In the genomic region with DNA sequence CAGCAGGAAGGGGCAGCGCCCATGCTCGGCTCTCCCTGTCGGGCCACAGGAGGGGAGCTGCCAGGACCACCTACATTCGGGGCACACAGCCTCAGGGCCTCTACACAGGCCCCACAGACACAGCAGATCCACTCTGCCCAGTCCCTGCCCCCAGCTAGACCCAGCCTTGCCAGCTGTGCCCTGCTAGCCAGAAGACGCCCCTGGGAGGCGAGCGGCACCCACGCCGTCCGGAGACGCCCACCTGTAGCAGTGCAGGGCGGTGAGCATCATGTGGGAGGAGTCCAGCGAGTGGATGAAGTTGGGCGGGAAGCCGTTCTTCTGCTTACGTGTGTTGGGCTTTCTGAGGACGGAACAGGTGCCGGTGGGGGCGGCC, we compare ENCODE assay signal across 26 cellular contexts. TPM values are rescaled to one million over a fixed set of nuclear protein-coding genes. Genes with fewer than 3 reads are reported as not detected.
DNase-seq lines count a peak whose midpoint lies in the region; ATAC-seq, FAIRE-seq and TF ChIP-seq lines count a peak whose summit lies in the region.
"Had no signal": no experiment of that assay in that cellular context is flagged by ENCODE, and none has a peak within 500 bp of the region (broad histone marks: within the 10 kb centered on the region; RNA-seq: fewer than 3 reads in every experiment).

No MANE protein-coding gene starts in this region.

- no peak for TF ChIP-seq RAD21 in HepG2 (CRISPR knock-in tag; IDR thresholded peaks at IDR 0.05)

- no peaks in the 10 kb centered on the region for H3K79me2 ChIP-seq in HepG2 (ENCODE audit: insufficient read depth, low read length)

- no peaks in the 10 kb centered on the region for H4K20me1 ChIP-seq in HepG2 (ENCODE audit: insufficient read depth, low read length)

- TF ChIP-seq EP300 in HepG2 (IDR thresholded peaks at IDR 0.05; ENCODE audit: low read depth in 2 of 2, low read length in 2 of 2), result no peak
- no peak for TF ChIP-seq EP300 in HepG2 (CRISPR knock-in tag; IDR thresholded peaks at IDR 0.05; ENCODE audit: borderline replicate concordance)

- H3K27ac ChIP-seq in HEK293 (ENCODE audit: extremely low read depth, low read depth, low read length) (no peak overlapping the region), HepG2 (ENCODE audit: extremely low read length, insufficient read depth, low read length) (no peak overlapping the region)
- H3K27ac ChIP-seq: 22Rv1; BLaER1 treated with 17β-estradiol and CSF1 and Interleukin-3, amounts not matched to agents 10 nM and 100 nM; C4-2B had no signal

- H3K4me1 ChIP-seq in HEK293 (ENCODE audit: control insufficient read depth, insufficient read depth, low read length), result no peaks in the 10 kb centered on the region
- H3K4me1 ChIP-seq in HepG2 (ENCODE audit: insufficient read depth, low read length), result no peaks in the 10 kb centered on the region
- no peaks in the 10 kb centered on the region for H3K4me1 ChIP-seq in HAP-1
- H3K4me1 ChIP-seq: Caco-2 had no signal

- no peak overlapping the region for H3K27ac Mint-ChIP-seq in CD14-positive monocyte
- peak overlapping the region; percentile 19 for H3K27ac Mint-ChIP-seq in stimulated activated memory B cell treated with anti-CD40 and anti-IgM and Interleukin-4, amounts not matched to agents 10 μg/mL and 1 μg/mL and 100 μg/mL, for 72 hours
- no peak overlapping the region for H3K27ac Mint-ChIP-seq in activated T-helper 2 cell treated with anti-CD3 and anti-CD28 coated beads, Interferon-gamma antibody, Interleukin-2, Interleukin-4, amounts not matched to agents 10 μg/mL and 5 μg/mL and 100 μg/mL, durations not matched to agents 14 hours and 24 hours and 36 hours
- H3K27ac Mint-ChIP-seq: B cell; CD4-positive, alpha-beta memory T cell; CD4-positive, CD25-positive, alpha-beta regulatory T cell; CD8-positive, alpha-beta memory T cell had no signal

- TF ChIP-seq CTCF in CD14-positive monocyte (IDR thresholded peaks at IDR 0.05) (no peak), HEK293 (tag by site-specific recombination; IDR thresholded peaks at IDR 0.05) (no peak), HepG2 (CRISPR knock-in tag; IDR thresholded peaks at IDR 0.05) (no peak)

- DNase-seq in CD14-positive monocyte (ENCODE audit: low spot score) (peak; percentile 38), HepG2 (ENCODE audit: low spot score) (no peak), COR-L47 (lab: John Stamatoyannopoulos, UW) (no peak), HAP-1 (ENCODE audit: low spot score in 2 of 2) (no peak)
- DNase-seq in activated T-helper 2 cell treated with anti-CD3 and anti-CD28 coated beads, Interferon-gamma antibody, Interleukin-2, Interleukin-4, amounts not matched to agents 10 μg/mL and 5 μg/mL and 100 μg/mL, durations not matched to agents 14 hours and 24 hours and 36 hours (ENCODE audit: low spot score), result no peak
- DNase-seq: AML-193; Caco-2; Calu3; CD4-positive, alpha-beta memory T cell; CD4-positive, CD25-positive, alpha-beta regulatory T cell; CD8-positive, alpha-beta memory T cell; DMS79 treated with DMSO at 0.1 percent for 48 hours; GF-D8 had no signal

- H3K9me3 Mint-ChIP-seq in CD14-positive monocyte, result peaks cover 0 to 19% (median under 1%) of the 10 kb centered on the region in 7 donors
- H3K9me3 Mint-ChIP-seq in stimulated activated memory B cell treated with anti-CD40 and anti-IgM and Interleukin-4, amounts not matched to agents 10 μg/mL and 1 μg/mL and 100 μg/mL, for 72 hours, result no peaks in the 10 kb centered on the region
- H3K9me3 Mint-ChIP-seq in activated T-helper 2 cell treated with anti-CD3 and anti-CD28 coated beads, Interferon-gamma antibody, Interleukin-2, Interleukin-4, amounts not matched to agents 10 μg/mL and 5 μg/mL and 100 μg/mL, durations not matched to agents 14 hours and 24 hours and 36 hours, result no peaks in the 10 kb centered on the region
- H3K9me3 Mint-ChIP-seq: CD4-positive, alpha-beta memory T cell; CD8-positive, alpha-beta memory T cell had no signal

- H3K27me3 Mint-ChIP-seq in CD14-positive monocyte (ENCODE audit: low read depth in 3 of 3), result peaks cover 14 to 26% (median 16%) of the 10 kb centered on the region in 3 donors
- peaks cover 9% of the 10 kb centered on the region for H3K27me3 Mint-ChIP-seq in stimulated activated memory B cell treated with anti-CD40 and anti-IgM and Interleukin-4, amounts not matched to agents 10 μg/mL and 1 μg/mL and 100 μg/mL, for 72 hours
- H3K27me3 Mint-ChIP-seq in activated T-helper 2 cell treated with anti-CD3 and anti-CD28 coated beads, Interferon-gamma antibody, Interleukin-2, Interleukin-4, amounts not matched to agents 10 μg/mL and 5 μg/mL and 100 μg/mL, durations not matched to agents 14 hours and 24 hours and 36 hours (ENCODE audit: low read depth), result no peaks in the 10 kb centered on the region
- H3K27me3 Mint-ChIP-seq: CD8-positive, alpha-beta memory T cell had no signal

- POLR2A ChIA-PET in HEK293 (lab: Yijun Ruan, JAX), result interaction anchor here (1.1 kb wide), 1 partner anchor 9 kb away, joined by 3 read pairs; no protein-coding TSS in a partner anchor
- POLR2A ChIA-PET in HepG2 (lab: Yijun Ruan, JAX), result no interaction called here

- no peak for TF ChIP-seq POLR2A in HepG2 (IDR thresholded peaks at IDR 0.05; ENCODE audit: insufficient read depth in 1 of 2, low read depth in 2 of 2, low read length in 2 of 2)

- H2AFZ ChIP-seq in HepG2 (ENCODE audit: low read length), result no peak overlapping the region

- H3K4me3 ChIP-seq in HEK293 (ENCODE audit: low read depth, low read length) (no peak overlapping the region), HepG2 (replicated peaks in 1 of 3; ENCODE audit: insufficient read depth in 1 of 3, low read depth in 2 of 3, low read length in 3 of 3) (no peak overlapping the region), HAP-1 (no peak overlapping the region)
- H3K4me3 ChIP-seq: A549; BLaER1 treated with 17β-estradiol and CSF1 and Interleukin-3, amounts not matched to agents 10 nM and 100 nM had no signal

- no peak overlapping the region for H3K9ac ChIP-seq in HepG2 (ENCODE audit: insufficient read depth, low read depth, low read length)
- H3K9ac ChIP-seq: BLaER1 treated with 17β-estradiol and CSF1 and Interleukin-3, amounts not matched to agents 10 nM and 100 nM had no signal

- no peaks in the 10 kb centered on the region for H3K27me3 ChIP-seq in HepG2 (ENCODE audit: control insufficient read depth in 1 of 2, insufficient read depth in 2 of 2, low read length in 2 of 2)
- no peaks in the 10 kb centered on the region for H3K27me3 ChIP-seq in HAP-1 (ENCODE audit: low read depth)
- H3K27me3 ChIP-seq: BLaER1 treated with 17β-estradiol and CSF1 and Interleukin-3, amounts not matched to agents 10 nM and 100 nM had no signal

- peaks cover 0 to 71% of the 10 kb centered on the region in 2 experiments; a peak in 1 of 3 replicates for H3K36me3 ChIP-seq in HEK293 (ENCODE audit: control insufficient read depth in 2 of 2, insufficient read depth in 1 of 2, low read length in 2 of 2)
- H3K36me3 ChIP-seq in HepG2 (replicated peaks in 1 of 2; ENCODE audit: control insufficient read depth in 1 of 2, insufficient read depth in 2 of 2, low read length in 2 of 2), result peaks cover 9 to 25% of the 10 kb centered on the region in 2 experiments; a peak in 4 of 5 replicates
- H3K36me3 ChIP-seq in HAP-1 (replicated peaks), result peaks cover 53% of the 10 kb centered on the region

- in situ Hi-C loops in HepG2 (cut with HindIII; ENCODE audit: extremely low pct_ligation_motif_present, low pct_unique_long_range_greater_than_20kb) (no loop called here), HAP-1 (cut with MboI; ENCODE audit: low sequenced_read_pairs) (no loop called here)

- CTCF ChIA-PET in HEK293 (lab: Yijun Ruan, JAX), result no interaction called here
- CTCF ChIA-PET in HepG2 (lab: Yijun Ruan, JAX; ENCODE audit: low intra/inter-chr PET ratio, low total read pairs), result no interaction called here

- H3K36me3 Mint-ChIP-seq in CD14-positive monocyte, result peaks cover 30 to 39% of the 10 kb centered on the region in 2 donors
- peaks cover 46% of the 10 kb centered on the region for H3K36me3 Mint-ChIP-seq in stimulated activated memory B cell treated with anti-CD40 and anti-IgM and Interleukin-4, amounts not matched to agents 10 μg/mL and 1 μg/mL and 100 μg/mL, for 72 hours
- H3K36me3 Mint-ChIP-seq in activated T-helper 2 cell treated with anti-CD3 and anti-CD28 coated beads, Interferon-gamma antibody, Interleukin-2, Interleukin-4, amounts not matched to agents 10 μg/mL and 5 μg/mL and 100 μg/mL, durations not matched to agents 14 hours and 24 hours and 36 hours (ENCODE audit: low read depth), result peaks cover 28% of the 10 kb centered on the region

- peaks cover 4% of the 10 kb centered on the region for H3K4me1 Mint-ChIP-seq in CD14-positive monocyte
- H3K4me1 Mint-ChIP-seq in stimulated activated memory B cell treated with anti-CD40 and anti-IgM and Interleukin-4, amounts not matched to agents 10 μg/mL and 1 μg/mL and 100 μg/mL, for 72 hours, result peaks cover 14% of the 10 kb centered on the region
- H3K4me1 Mint-ChIP-seq in activated T-helper 2 cell treated with anti-CD3 and anti-CD28 coated beads, Interferon-gamma antibody, Interleukin-2, Interleukin-4, amounts not matched to agents 10 μg/mL and 5 μg/mL and 100 μg/mL, durations not matched to agents 14 hours and 24 hours and 36 hours (ENCODE audit: low read depth), result peaks cover 2% of the 10 kb centered on the region

- intact Hi-C loops in CD14-positive monocyte (cut with micrococcal nuclease), result no loop called here
- intact Hi-C loops in HepG2 (cut with micrococcal nuclease; ENCODE audit: unreplicated experiment), result no loop called here
- intact Hi-C loops in activated T-helper 2 cell treated with anti-CD3 and anti-CD28 coated beads, Interferon-gamma antibody, Interleukin-2, Interleukin-4, amounts not matched to agents 10 μg/mL and 5 μg/mL and 100 μg/mL, durations not matched to agents 14 hours and 24 hours and 36 hours (cut with micrococcal nuclease), result no loop called here

- H3K4me3 Mint-ChIP-seq in CD14-positive monocyte, result no peak overlapping the region
- no peak overlapping the region for H3K4me3 Mint-ChIP-seq in stimulated activated memory B cell treated with anti-CD40 and anti-IgM and Interleukin-4, amounts not matched to agents 10 μg/mL and 1 μg/mL and 100 μg/mL, for 72 hours
- H3K4me3 Mint-ChIP-seq in activated T-helper 2 cell treated with anti-CD3 and anti-CD28 coated beads, Interferon-gamma antibody, Interleukin-2, Interleukin-4, amounts not matched to agents 10 μg/mL and 5 μg/mL and 100 μg/mL, durations not matched to agents 14 hours and 24 hours and 36 hours (ENCODE audit: low read depth), result no peak overlapping the region
- H3K4me3 Mint-ChIP-seq: B cell; CD4-positive, alpha-beta memory T cell; CD4-positive, CD25-positive, alpha-beta regulatory T cell had no signal

- 97% methylated on average over 12 of the region's 19 CpGs for WGBS in HepG2 (ENCODE audit: low lambda C conversion rate)

- TSS peak; percentile 53 for BruUV-seq in HepG2 (replicated peaks; lab: Mats Ljungman, UMichigan)

- no peak for FAIRE-seq in HepG2 (lab: Jason Lieb, UNC)
- FAIRE-seq: A549, D721Med, G401.6, GM12891, GM19239 had no signal

- H3K4me2 ChIP-seq in HepG2 (ENCODE audit: low read depth, low read length), result no peak overlapping the region
- H3K4me2 ChIP-seq: A549; BLaER1 treated with 17β-estradiol and CSF1 and Interleukin-3, amounts not matched to agents 10 nM and 100 nM had no signal

- ATAC-seq in HepG2, result no peak
- no peak for ATAC-seq in stimulated activated memory B cell treated with anti-CD40 and anti-IgM and Interleukin-4, amounts not matched to agents 10 μg/mL and 1 μg/mL and 100 μg/mL, for 72 hours
- ATAC-seq in SK-N-SH treated with all-trans-retinoic acid at 6 μM for 48 hours, result no peak

- H3K9me3 ChIP-seq in HEK293 (ENCODE audit: control insufficient read depth, insufficient read depth, low read depth, low read length) (no peaks in the 10 kb centered on the region), HepG2 (ENCODE audit: low read length) (no peaks in the 10 kb centered on the region), HAP-1 (no peaks in the 10 kb centered on the region)
- H3K9me3 ChIP-seq: A549; BLaER1 treated with 17β-estradiol and CSF1 and Interleukin-3, amounts not matched to agents 10 nM and 100 nM; Caco-2 had no signal

RNA-seq across cellular contexts. Expression of gene POLRMT, which starts 15.1 kb away (rescaled TPM):
- polyA plus RNA-seq in CD14-positive monocyte, result 10 to 100 TPM; 16.2 to 17.6 TPM
- total RNA-seq in HepG2 (2016; rRNA removed; fragmentation: Illumina TruSeq; extraction: Trizol), result 52.5 and 78.0 TPM in 2 replicates
- 14.6 and 16.3 TPM in 2 replicates for total RNA-seq in HepG2 (2016; cell fraction: cytosol; rRNA removed; fragmentation: Illumina TruSeq; extraction: Trizol; ENCODE audit: low read depth)
- 49.1 and 82.6 TPM in 2 replicates for total RNA-seq in HepG2 (2016; cell fraction: insoluble cytoplasmic fraction; rRNA removed; fragmentation: Illumina TruSeq; extraction: Trizol)
- 30.6 and 32.9 TPM in 2 replicates for total RNA-seq in HepG2 (2016; cell fraction: membrane; rRNA removed; fragmentation: Illumina TruSeq; extraction: Trizol)
- total RNA-seq in HepG2 (2016; cell fraction: nucleus; rRNA removed; fragmentation: Illumina TruSeq; extraction: Trizol), result 53.4 and 70.1 TPM in 2 replicates
- 101 and 114 TPM in 2 replicates for polyA plus RNA-seq in HepG2 (2011; rRNA removed)
- 20.8 and 36.5 TPM in 2 replicates for polyA plus RNA-seq in HepG2 (2011; cell fraction: cytosol; rRNA removed)
- 255 and 333 TPM in 2 replicates for polyA plus RNA-seq in HepG2 (2011; cell fraction: nucleus; rRNA removed)
- 52.2 and 65.7 TPM in 2 replicates for polyA plus RNA-seq in HepG2 (2012)
- 16.5 and 17.7 TPM in 2 replicates for polyA plus RNA-seq in HepG2 (2016; cell fraction: cytosol; fragmentation: Illumina TruSeq; extraction: Trizol; ENCODE audit: low read depth)
- polyA plus RNA-seq in HepG2 (2016; cell fraction: insoluble cytoplasmic fraction; fragmentation: Illumina TruSeq; extraction: Trizol; ENCODE audit: low read depth), result 70.9 and 71.7 TPM in 2 replicates
- polyA plus RNA-seq in HepG2 (2016; cell fraction: membrane; fragmentation: Illumina TruSeq; extraction: Trizol; ENCODE audit: low read depth), result 34.9 and 37.3 TPM in 2 replicates
- polyA plus RNA-seq in HepG2 (2016; cell fraction: nucleus; fragmentation: Illumina TruSeq; extraction: Trizol; ENCODE audit: insufficient read depth, low read depth), result 138 and 146 TPM in 2 replicates
- polyA minus RNA-seq in HepG2 (2011; rRNA and poly(A)+ RNA removed; ENCODE audit: low replicate concordance), result 247 and 377 TPM in 2 replicates
- polyA minus RNA-seq in HepG2 (2011; cell fraction: cytosol; rRNA and poly(A)+ RNA removed), result 67.1 and 69.6 TPM in 2 replicates
- 37.9 and 42.3 TPM in 2 replicates for polyA minus RNA-seq in HepG2 (2011; cell fraction: nucleus; rRNA and poly(A)+ RNA removed)
- 90.1 and 94.7 TPM in 2 replicates for total RNA-seq in activated T-helper 2 cell treated with anti-CD3 and anti-CD28 coated beads, Interferon-gamma antibody, Interleukin-2, Interleukin-4, amounts not matched to agents 10 μg/mL and 5 μg/mL and 100 μg/mL, durations not matched to agents 14 hours and 24 hours and 36 hours

RNA-seq across cellular contexts. Expression of gene FGF22, which starts 21.4 kb away (rescaled TPM):
- polyA plus RNA-seq in CD14-positive monocyte, result not detected
- 0.24 TPM in 1 of 2 replicates, not detected in the other for total RNA-seq in HepG2 (2016; rRNA removed; fragmentation: Illumina TruSeq; extraction: Trizol)
- not detected in 2 replicates for total RNA-seq in HepG2 (2016; cell fraction: cytosol; rRNA removed; fragmentation: Illumina TruSeq; extraction: Trizol; ENCODE audit: low read depth)
- 0.09 TPM in 1 of 2 replicates, not detected in the other for total RNA-seq in HepG2 (2016; cell fraction: insoluble cytoplasmic fraction; rRNA removed; fragmentation: Illumina TruSeq; extraction: Trizol)
- 0.17 and 0.19 TPM in 2 replicates for total RNA-seq in HepG2 (2016; cell fraction: membrane; rRNA removed; fragmentation: Illumina TruSeq; extraction: Trizol)
- not detected in 2 replicates for total RNA-seq in HepG2 (2016; cell fraction: nucleus; rRNA removed; fragmentation: Illumina TruSeq; extraction: Trizol)
- polyA plus RNA-seq in HepG2 (2011; rRNA removed), result 0.07 TPM in 1 of 2 replicates, not detected in the other
- polyA plus RNA-seq in HepG2 (2011; cell fraction: cytosol; rRNA removed), result not detected in 2 replicates
- polyA plus RNA-seq in HepG2 (2011; cell fraction: nucleus; rRNA removed), result not detected in 2 replicates
- polyA plus RNA-seq in HepG2 (2012), result 0.09 and 0.27 TPM in 2 replicates
- polyA plus RNA-seq in HepG2 (2016; cell fraction: cytosol; fragmentation: Illumina TruSeq; extraction: Trizol; ENCODE audit: low read depth), result 0.08 and 0.16 TPM in 2 replicates
- polyA plus RNA-seq in HepG2 (2016; cell fraction: insoluble cytoplasmic fraction; fragmentation: Illumina TruSeq; extraction: Trizol; ENCODE audit: low read depth), result not detected in 2 replicates
- 0.13 TPM in 1 of 2 replicates, not detected in the other for polyA plus RNA-seq in HepG2 (2016; cell fraction: membrane; fragmentation: Illumina TruSeq; extraction: Trizol; ENCODE audit: low read depth)
- polyA plus RNA-seq in HepG2 (2016; cell fraction: nucleus; fragmentation: Illumina TruSeq; extraction: Trizol; ENCODE audit: insufficient read depth, low read depth), result 0.33 TPM in 1 of 2 replicates, not detected in the other
- polyA minus RNA-seq in HepG2 (2011; rRNA and poly(A)+ RNA removed; ENCODE audit: low replicate concordance), result not detected in 2 replicates
- polyA minus RNA-seq in HepG2 (2011; cell fraction: cytosol; rRNA and poly(A)+ RNA removed), result not detected in 2 replicates
- polyA minus RNA-seq in HepG2 (2011; cell fraction: nucleus; rRNA and poly(A)+ RNA removed), result not detected in 2 replicates
- not detected in 2 replicates for total RNA-seq in activated T-helper 2 cell treated with anti-CD3 and anti-CD28 coated beads, Interferon-gamma antibody, Interleukin-2, Interleukin-4, amounts not matched to agents 10 μg/mL and 5 μg/mL and 100 μg/mL, durations not matched to agents 14 hours and 24 hours and 36 hours
- total RNA-seq: A172 had no signal
- polyA plus RNA-seq: CD4-positive, alpha-beta memory T cell; CD8-positive, alpha-beta memory T cell had no signal

RNA-seq across cellular contexts. Expression of gene HCN2, which starts 28.6 kb away (rescaled TPM):
- polyA plus RNA-seq in CD14-positive monocyte (not detected), HepG2 (2011; rRNA removed) (0.01 and 0.05 TPM in 2 replicates)
- not detected in 2 replicates for total RNA-seq in HepG2 (2016; rRNA removed; fragmentation: Illumina TruSeq; extraction: Trizol)
- not detected in 2 replicates for total RNA-seq in HepG2 (2016; cell fraction: cytosol; rRNA removed; fragmentation: Illumina TruSeq; extraction: Trizol; ENCODE audit: low read depth)
- total RNA-seq in HepG2 (2016; cell fraction: insoluble cytoplasmic fraction; rRNA removed; fragmentation: Illumina TruSeq; extraction: Trizol), result not detected in 2 replicates
- total RNA-seq in HepG2 (2016; cell fraction: membrane; rRNA removed; fragmentation: Illumina TruSeq; extraction: Trizol), result 0.03 TPM in 1 of 2 replicates, not detected in the other
- total RNA-seq in HepG2 (2016; cell fraction: nucleus; rRNA removed; fragmentation: Illumina TruSeq; extraction: Trizol), result not detected in 2 replicates
- polyA plus RNA-seq in HepG2 (2011; cell fraction: cytosol; rRNA removed), result 0.07 and 0.09 TPM in 2 replicates
- 0.19 and 0.24 TPM in 2 replicates for polyA plus RNA-seq in HepG2 (2011; cell fraction: nucleus; rRNA removed)
- 0.15 and 0.39 TPM in 2 replicates for polyA plus RNA-seq in HepG2 (2012)
- 0.07 TPM in 1 of 2 replicates, not detected in the other for polyA plus RNA-seq in HepG2 (2016; cell fraction: cytosol; fragmentation: Illumina TruSeq; extraction: Trizol; ENCODE audit: low read depth)
- not detected in 2 replicates for polyA plus RNA-seq in HepG2 (2016; cell fraction: insoluble cytoplasmic fraction; fragmentation: Illumina TruSeq; extraction: Trizol; ENCODE audit: low read depth)
- 0.05 TPM in 1 of 2 replicates, not detected in the other for polyA plus RNA-seq in HepG2 (2016; cell fraction: membrane; fragmentation: Illumina TruSeq; extraction: Trizol; ENCODE audit: low read depth)
- polyA plus RNA-seq in HepG2 (2016; cell fraction: nucleus; fragmentation: Illumina TruSeq; extraction: Trizol; ENCODE audit: insufficient read depth, low read depth), result not detected in 2 replicates
- 0.16 and 9.3 TPM in 2 replicates for polyA minus RNA-seq in HepG2 (2011; rRNA and poly(A)+ RNA removed; ENCODE audit: low replicate concordance)
- polyA minus RNA-seq in HepG2 (2011; cell fraction: cytosol; rRNA and poly(A)+ RNA removed), result not detected in 2 replicates
- polyA minus RNA-seq in HepG2 (2011; cell fraction: nucleus; rRNA and poly(A)+ RNA removed), result not detected in 2 replicates
- total RNA-seq in activated T-helper 2 cell treated with anti-CD3 and anti-CD28 coated beads, Interferon-gamma antibody, Interleukin-2, Interleukin-4, amounts not matched to agents 10 μg/mL and 5 μg/mL and 100 μg/mL, durations not matched to agents 14 hours and 24 hours and 36 hours, result 0.52 and 0.64 TPM in 2 replicates
- polyA plus RNA-seq: CD4-positive, alpha-beta memory T cell; CD4-positive, CD25-positive, alpha-beta regulatory T cell; CD8-positive, alpha-beta memory T cell had no signal

RNA-seq across cellular contexts. Expression of gene RNF126, which starts 44.8 kb away (rescaled TPM):
- polyA plus RNA-seq in CD14-positive monocyte (10 to 100 TPM; 29.1 to 31.6 TPM), HepG2 (2011; rRNA removed) (23.2 and 24.6 TPM in 2 replicates)
- total RNA-seq in HepG2 (2016; rRNA removed; fragmentation: Illumina TruSeq; extraction: Trizol), result 18.5 and 34.0 TPM in 2 replicates
- total RNA-seq in HepG2 (2016; cell fraction: cytosol; rRNA removed; fragmentation: Illumina TruSeq; extraction: Trizol; ENCODE audit: low read depth), result 60.7 and 62.9 TPM in 2 replicates
- 14.0 and 32.5 TPM in 2 replicates for total RNA-seq in HepG2 (2016; cell fraction: insoluble cytoplasmic fraction; rRNA removed; fragmentation: Illumina TruSeq; extraction: Trizol)
- total RNA-seq in HepG2 (2016; cell fraction: membrane; rRNA removed; fragmentation: Illumina TruSeq; extraction: Trizol), result 51.8 and 70.5 TPM in 2 replicates
- total RNA-seq in HepG2 (2016; cell fraction: nucleus; rRNA removed; fragmentation: Illumina TruSeq; extraction: Trizol), result 20.4 and 26.7 TPM in 2 replicates
- 21.4 and 33.6 TPM in 2 replicates for polyA plus RNA-seq in HepG2 (2011; cell fraction: cytosol; rRNA removed)
- polyA plus RNA-seq in HepG2 (2011; cell fraction: nucleus; rRNA removed), result 96.9 and 98.7 TPM in 2 replicates
- 47.4 and 51.2 TPM in 2 replicates for polyA plus RNA-seq in HepG2 (2012)
- 83.7 and 90.8 TPM in 2 replicates for polyA plus RNA-seq in HepG2 (2016; cell fraction: cytosol; fragmentation: Illumina TruSeq; extraction: Trizol; ENCODE audit: low read depth)
- polyA plus RNA-seq in HepG2 (2016; cell fraction: insoluble cytoplasmic fraction; fragmentation: Illumina TruSeq; extraction: Trizol; ENCODE audit: low read depth), result 29.9 and 39.9 TPM in 2 replicates
- polyA plus RNA-seq in HepG2 (2016; cell fraction: membrane; fragmentation: Illumina TruSeq; extraction: Trizol; ENCODE audit: low read depth), result 79.7 and 88.6 TPM in 2 replicates
- 75.9 and 77.0 TPM in 2 replicates for polyA plus RNA-seq in HepG2 (2016; cell fraction: nucleus; fragmentation: Illumina TruSeq; extraction: Trizol; ENCODE audit: insufficient read depth, low read depth)
- 10.7 and 26.6 TPM in 2 replicates for polyA minus RNA-seq in HepG2 (2011; rRNA and poly(A)+ RNA removed; ENCODE audit: low replicate concordance)
- polyA minus RNA-seq in HepG2 (2011; cell fraction: cytosol; rRNA and poly(A)+ RNA removed), result 18.3 and 21.9 TPM in 2 replicates
- 28.0 and 36.3 TPM in 2 replicates for polyA minus RNA-seq in HepG2 (2011; cell fraction: nucleus; rRNA and poly(A)+ RNA removed)
- 83.2 and 89.4 TPM in 2 replicates for total RNA-seq in activated T-helper 2 cell treated with anti-CD3 and anti-CD28 coated beads, Interferon-gamma antibody, Interleukin-2, Interleukin-4, amounts not matched to agents 10 μg/mL and 5 μg/mL and 100 μg/mL, durations not matched to agents 14 hours and 24 hours and 36 hours

RNA-seq across cellular contexts. Expression of gene BSG, which starts 45.8 kb away (rescaled TPM):
- polyA plus RNA-seq in CD14-positive monocyte, result 100 to 1,000 TPM; 364 to 431 TPM
- 136 and 309 TPM in 2 replicates for total RNA-seq in HepG2 (2016; rRNA removed; fragmentation: Illumina TruSeq; extraction: Trizol)
- total RNA-seq in HepG2 (2016; cell fraction: cytosol; rRNA removed; fragmentation: Illumina TruSeq; extraction: Trizol; ENCODE audit: low read depth), result 81.8 and 84.4 TPM in 2 replicates
- 114 and 317 TPM in 2 replicates for total RNA-seq in HepG2 (2016; cell fraction: insoluble cytoplasmic fraction; rRNA removed; fragmentation: Illumina TruSeq; extraction: Trizol)
- total RNA-seq in HepG2 (2016; cell fraction: membrane; rRNA removed; fragmentation: Illumina TruSeq; extraction: Trizol), result 96.0 and 109 TPM in 2 replicates
- total RNA-seq in HepG2 (2016; cell fraction: nucleus; rRNA removed; fragmentation: Illumina TruSeq; extraction: Trizol), result 271 and 340 TPM in 2 replicates
- polyA plus RNA-seq in HepG2 (2011; rRNA removed), result 754 and 1,057 TPM in 2 replicates
- polyA plus RNA-seq in HepG2 (2011; cell fraction: cytosol; rRNA removed), result 595 and 749 TPM in 2 replicates
- polyA plus RNA-seq in HepG2 (2011; cell fraction: nucleus; rRNA removed), result 561 and 615 TPM in 2 replicates
- 926 and 933 TPM in 2 replicates for polyA plus RNA-seq in HepG2 (2012)
- 148 and 149 TPM in 2 replicates for polyA plus RNA-seq in HepG2 (2016; cell fraction: cytosol; fragmentation: Illumina TruSeq; extraction: Trizol; ENCODE audit: low read depth)
- 179 and 219 TPM in 2 replicates for polyA plus RNA-seq in HepG2 (2016; cell fraction: insoluble cytoplasmic fraction; fragmentation: Illumina TruSeq; extraction: Trizol; ENCODE audit: low read depth)
- 152 and 167 TPM in 2 replicates for polyA plus RNA-seq in HepG2 (2016; cell fraction: membrane; fragmentation: Illumina TruSeq; extraction: Trizol; ENCODE audit: low read depth)
- polyA plus RNA-seq in HepG2 (2016; cell fraction: nucleus; fragmentation: Illumina TruSeq; extraction: Trizol; ENCODE audit: insufficient read depth, low read depth), result 760 and 837 TPM in 2 replicates
- polyA minus RNA-seq in HepG2 (2011; rRNA and poly(A)+ RNA removed; ENCODE audit: low replicate concordance), result 426 and 707 TPM in 2 replicates
- 369 and 454 TPM in 2 replicates for polyA minus RNA-seq in HepG2 (2011; cell fraction: cytosol; rRNA and poly(A)+ RNA removed)
- polyA minus RNA-seq in HepG2 (2011; cell fraction: nucleus; rRNA and poly(A)+ RNA removed), result 97.1 and 115 TPM in 2 replicates
- 300 and 304 TPM in 2 replicates for total RNA-seq in activated T-helper 2 cell treated with anti-CD3 and anti-CD28 coated beads, Interferon-gamma antibody, Interleukin-2, Interleukin-4, amounts not matched to agents 10 μg/mL and 5 μg/mL and 100 μg/mL, durations not matched to agents 14 hours and 24 hours and 36 hours
